In genomic region chr2:134479696-134480330, GRCh38 we compare ENCODE assay signal across 26 cellular contexts.
"Had no signal": no experiment of that assay in that cellular context is flagged by ENCODE, and none has a peak within 500 bp of the region (broad histone marks: within the 10 kb centered on the region; RNA-seq: fewer than 3 reads in every experiment).

No MANE protein-coding gene starts in this region.

- FAIRE-seq: keratinocyte, urothelium cell line had no signal

- DNase-seq: dermis blood vessel endothelial cell; effector memory CD4-positive, alpha-beta T cell; erythroblast; esophagus squamous epithelium; foreskin melanocyte; hypothalamus; immature natural killer cell; left ventricle myocardium superior; lower lobe of right lung; natural killer cell; sigmoid colon; spleen; stimulated activated CD4-positive, alpha-beta T cell treated with anti-CD3 and anti-CD28 coated beads, Interleukin-4, amount 100 ng/mL, for 4 hours; stimulated activated naive CD8-positive, alpha-beta T cell treated with anti-CD3 and anti-CD28 coated beads, Interleukin-15, Interleukin-2, amounts not matched to agents 100 U/mL and 50 U/mL, for 24 hours; substantia nigra; testis; tibial artery; upper lobe of left lung had no signal

- H3K36me3 ChIP-seq: esophagus squamous epithelium, lower lobe of right lung, neural progenitor cell, prostate gland, right atrium auricular region, sigmoid colon, spleen, tibial artery, upper lobe of left lung had no signal

- H3K4me1 ChIP-seq: esophagus squamous epithelium, lower lobe of right lung, neural progenitor cell, prostate gland, right atrium auricular region, sigmoid colon, spleen, testis, tibial artery, upper lobe of left lung had no signal

- ATAC-seq: left ventricle myocardium superior; natural killer cell; stimulated activated memory B cell treated with anti-CD40 and anti-IgM and Interleukin-4, amounts not matched to agents 10 μg/mL and 1 μg/mL and 100 μg/mL, for 72 hours; stimulated activated naive CD8-positive, alpha-beta T cell treated with anti-CD3 and anti-CD28 coated beads, Interleukin-15, Interleukin-2, amounts not matched to agents 100 U/mL and 50 U/mL, for 24 hours had no signal

- H2AFZ ChIP-seq: neural progenitor cell had no signal

- H3K27ac ChIP-seq: coronary artery, esophagus squamous epithelium, lower lobe of right lung, neural progenitor cell, prostate gland, right atrium auricular region, sigmoid colon, skin epidermis, spleen, testis, tibial artery, upper lobe of left lung had no signal

- H3K4me3 ChIP-seq: coronary artery, esophagus squamous epithelium, lower lobe of right lung, neural progenitor cell, prostate gland, right atrium auricular region, sigmoid colon, skin epidermis, spleen, testis, tibial artery, upper lobe of left lung had no signal

- H3K27me3 ChIP-seq: esophagus squamous epithelium, neural progenitor cell, right atrium auricular region, sigmoid colon, spleen, testis, upper lobe of left lung had no signal

- H3K4me2 ChIP-seq: neural progenitor cell had no signal

- H3K9me3 ChIP-seq: esophagus squamous epithelium, lower lobe of right lung, prostate gland, right atrium auricular region, sigmoid colon, testis, tibial artery, upper lobe of left lung had no signal

- H3K9ac ChIP-seq: neural progenitor cell had no signal
